Comparison of ENCODE assay signal across 28 cellular contexts in the genomic region with DNA sequence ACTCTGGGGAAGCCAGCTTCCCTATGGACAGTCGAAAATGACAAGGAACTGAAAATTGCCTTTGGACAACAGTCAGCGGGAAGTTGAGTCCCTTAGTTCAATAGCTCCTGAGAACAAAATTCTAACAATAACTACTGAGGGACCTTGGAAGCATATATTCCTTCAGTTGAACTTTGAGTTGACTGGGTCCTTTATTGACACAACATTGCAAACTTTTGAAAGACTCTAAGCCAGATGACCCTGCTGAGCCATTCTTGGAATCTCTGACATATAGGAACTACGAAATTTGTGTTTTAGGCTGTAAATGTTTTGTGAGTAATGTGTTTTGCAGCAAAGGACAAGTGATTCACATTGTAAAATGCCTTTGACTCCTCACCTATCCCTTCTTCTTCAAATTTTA.
DNase-seq lines count a peak whose midpoint lies in the region; ATAC-seq, FAIRE-seq and TF ChIP-seq lines count a peak whose summit lies in the region.
"Had no signal": no experiment of that assay in that cellular context is flagged by ENCODE, and none has a peak within 500 bp of the region (broad histone marks: within the 10 kb centered on the region; RNA-seq: fewer than 3 reads in every experiment).

No MANE protein-coding gene starts in this region.

- ATAC-seq in HepG2 (peak; percentile 49), right lobe of liver (no peak)
- ATAC-seq: A549; CD8-positive, alpha-beta T cell had no signal

- TF ChIP-seq EP300 in HepG2 (IDR thresholded peaks at IDR 0.05; ENCODE audit: low read depth in 2 of 2, low read length in 2 of 2) = peak in 1 of 2 experiments; percentile 49; a peak in 2 of 4 replicates
- TF ChIP-seq EP300 in HepG2 (CRISPR knock-in tag; IDR thresholded peaks at IDR 0.05; ENCODE audit: borderline replicate concordance) = no peak

- H3K4me2 ChIP-seq in HepG2 (ENCODE audit: low read depth, low read length) = peak overlapping the region; percentile 8; the same call in 1 of the 2 replicates
- H3K4me2 ChIP-seq: A549; BLaER1; BLaER1 treated with 17β-estradiol and CSF1 and Interleukin-3, amounts not matched to agents 10 nM and 100 nM had no signal

- no peaks in the 10 kb centered on the region for H4K20me1 ChIP-seq in HepG2 (ENCODE audit: insufficient read depth, low read length)
- H4K20me1 ChIP-seq: BLaER1; BLaER1 treated with 17β-estradiol and CSF1 and Interleukin-3, amounts not matched to agents 10 nM and 100 nM had no signal

- TF ChIP-seq CTCF in HepG2 (CRISPR knock-in tag; IDR thresholded peaks at IDR 0.05) (no peak), right lobe of liver (IDR thresholded peaks at IDR 0.05) (no peak)

- 14% methylated on average over 3 of the region's 3 CpGs for WGBS in HepG2 (ENCODE audit: low lambda C conversion rate)
- whole genome bisulfite sequencing in right lobe of liver (ENCODE audit: insufficient coverage, low coverage, low lambda C conversion rate, missing lambda C conversion rate) = 47% methylated on average over 3 of the region's 3 CpGs

- in situ Hi-C loops in HepG2 (cut with HindIII; ENCODE audit: extremely low pct_ligation_motif_present, low pct_unique_long_range_greater_than_20kb) = no loop called here

- H3K27ac ChIP-seq in HepG2 (ENCODE audit: extremely low read length, insufficient read depth, low read length) (peak overlapping the region; percentile 21), right lobe of liver (no peak overlapping the region)
- H3K27ac ChIP-seq: 22Rv1; A549; BLaER1; BLaER1 treated with 17β-estradiol and CSF1 and Interleukin-3, amounts not matched to agents 10 nM and 100 nM; C4-2B had no signal

- H3K79me2 ChIP-seq in HepG2 (ENCODE audit: insufficient read depth, low read length) = no peaks in the 10 kb centered on the region

- intact Hi-C loops in HepG2 (cut with micrococcal nuclease; ENCODE audit: unreplicated experiment) (loop anchor here (2.0 kb wide), 1 partner anchor 548 kb away; no protein-coding TSS in a partner anchor), right lobe of liver (cut with DNase I) (no loop called here)

- no peak overlapping the region for H2AFZ ChIP-seq in HepG2 (ENCODE audit: low read length)

- H3K36me3 ChIP-seq in HepG2 (replicated peaks in 1 of 2; ENCODE audit: control insufficient read depth in 1 of 2, insufficient read depth in 2 of 2, low read length in 2 of 2) = no peaks in the 10 kb centered on the region
- H3K36me3 ChIP-seq in right lobe of liver = no peaks in the 10 kb centered on the region
- H3K36me3 ChIP-seq: BE2C; BLaER1; BLaER1 treated with 17β-estradiol and CSF1 and Interleukin-3, amounts not matched to agents 10 nM and 100 nM had no signal

- H3K9ac ChIP-seq in HepG2 (ENCODE audit: insufficient read depth, low read depth, low read length) = no peak overlapping the region
- H3K9ac ChIP-seq: BLaER1; BLaER1 treated with 17β-estradiol and CSF1 and Interleukin-3, amounts not matched to agents 10 nM and 100 nM had no signal

- no peak for TF ChIP-seq POLR2A in HepG2 (IDR thresholded peaks at IDR 0.05; ENCODE audit: insufficient read depth in 1 of 2, low read depth in 2 of 2, low read length in 2 of 2)
- TF ChIP-seq POLR2A in right lobe of liver (IDR thresholded peaks at IDR 0.05) = no peak

- peaks cover 66% of the 10 kb centered on the region for H3K4me1 ChIP-seq in HepG2 (ENCODE audit: insufficient read depth, low read length)
- H3K4me1 ChIP-seq in right lobe of liver = no peaks in the 10 kb centered on the region
- H3K4me1 ChIP-seq: A549; BE2C; BLaER1; BLaER1 treated with 17β-estradiol and CSF1 and Interleukin-3, amounts not matched to agents 10 nM and 100 nM had no signal

- H3K9me3 ChIP-seq in HepG2 (ENCODE audit: low read length) = no peaks in the 10 kb centered on the region
- no peaks in the 10 kb centered on the region for H3K9me3 ChIP-seq in right lobe of liver
- H3K9me3 ChIP-seq: A549, BE2C, BLaER1 had no signal

- peak; percentile 66 for DNase-seq in HepG2 (ENCODE audit: low spot score)
- DNase-seq in right lobe of liver = no peak
- DNase-seq: 8988T; ACHN; AML-193; BE2C; C1 segment of cervical spinal cord; Caco-2; Calu3; CD4-positive, alpha-beta memory T cell; CD4-positive, alpha-beta T cell; CD4-positive, CD25-positive, alpha-beta regulatory T cell; CD8-positive, alpha-beta memory T cell; CD8-positive, alpha-beta T cell; COR-L47; DMS 273 treated with DMSO at 0.1 percent for 48 hours; DMS153; DMS53; DMS79; DMS79 treated with DMSO at 0.1 percent for 48 hours; DND-41; EL had no signal

- POLR2A ChIA-PET in HepG2 (lab: Yijun Ruan, JAX) = no interaction called here

- H3K4me3 ChIP-seq in HepG2 (replicated peaks in 1 of 3; ENCODE audit: insufficient read depth in 1 of 3, low read depth in 2 of 3, low read length in 3 of 3) (no peak overlapping the region), right lobe of liver (no peak overlapping the region)
- H3K4me3 ChIP-seq: A549; BLaER1; BLaER1 treated with 17β-estradiol and CSF1 and Interleukin-3, amounts not matched to agents 10 nM and 100 nM had no signal

- CTCF ChIA-PET in HepG2 (lab: Yijun Ruan, JAX; ENCODE audit: low intra/inter-chr PET ratio, low total read pairs) = no interaction called here

- TF ChIP-seq RAD21 in HepG2 (CRISPR knock-in tag; IDR thresholded peaks at IDR 0.05) = no peak

- peak; percentile 57 for FAIRE-seq in HepG2 (lab: Jason Lieb, UNC)
- FAIRE-seq: A204.1, A549 had no signal

- no peaks in the 10 kb centered on the region for H3K27me3 ChIP-seq in HepG2 (ENCODE audit: control insufficient read depth in 1 of 2, insufficient read depth in 2 of 2, low read length in 2 of 2)
- no peaks in the 10 kb centered on the region for H3K27me3 ChIP-seq in right lobe of liver
- H3K27me3 ChIP-seq: BE2C; BLaER1; BLaER1 treated with 17β-estradiol and CSF1 and Interleukin-3, amounts not matched to agents 10 nM and 100 nM had no signal

- no TSS peak for BruUV-seq in HepG2 (replicated peaks; lab: Mats Ljungman, UMichigan)

TF ChIP-seq in HepG2, 621 proteins besides CTCF, POLR2A, EP300 and RAD21 (continues in another document):
- TF ChIP-seq, protein P1, sequence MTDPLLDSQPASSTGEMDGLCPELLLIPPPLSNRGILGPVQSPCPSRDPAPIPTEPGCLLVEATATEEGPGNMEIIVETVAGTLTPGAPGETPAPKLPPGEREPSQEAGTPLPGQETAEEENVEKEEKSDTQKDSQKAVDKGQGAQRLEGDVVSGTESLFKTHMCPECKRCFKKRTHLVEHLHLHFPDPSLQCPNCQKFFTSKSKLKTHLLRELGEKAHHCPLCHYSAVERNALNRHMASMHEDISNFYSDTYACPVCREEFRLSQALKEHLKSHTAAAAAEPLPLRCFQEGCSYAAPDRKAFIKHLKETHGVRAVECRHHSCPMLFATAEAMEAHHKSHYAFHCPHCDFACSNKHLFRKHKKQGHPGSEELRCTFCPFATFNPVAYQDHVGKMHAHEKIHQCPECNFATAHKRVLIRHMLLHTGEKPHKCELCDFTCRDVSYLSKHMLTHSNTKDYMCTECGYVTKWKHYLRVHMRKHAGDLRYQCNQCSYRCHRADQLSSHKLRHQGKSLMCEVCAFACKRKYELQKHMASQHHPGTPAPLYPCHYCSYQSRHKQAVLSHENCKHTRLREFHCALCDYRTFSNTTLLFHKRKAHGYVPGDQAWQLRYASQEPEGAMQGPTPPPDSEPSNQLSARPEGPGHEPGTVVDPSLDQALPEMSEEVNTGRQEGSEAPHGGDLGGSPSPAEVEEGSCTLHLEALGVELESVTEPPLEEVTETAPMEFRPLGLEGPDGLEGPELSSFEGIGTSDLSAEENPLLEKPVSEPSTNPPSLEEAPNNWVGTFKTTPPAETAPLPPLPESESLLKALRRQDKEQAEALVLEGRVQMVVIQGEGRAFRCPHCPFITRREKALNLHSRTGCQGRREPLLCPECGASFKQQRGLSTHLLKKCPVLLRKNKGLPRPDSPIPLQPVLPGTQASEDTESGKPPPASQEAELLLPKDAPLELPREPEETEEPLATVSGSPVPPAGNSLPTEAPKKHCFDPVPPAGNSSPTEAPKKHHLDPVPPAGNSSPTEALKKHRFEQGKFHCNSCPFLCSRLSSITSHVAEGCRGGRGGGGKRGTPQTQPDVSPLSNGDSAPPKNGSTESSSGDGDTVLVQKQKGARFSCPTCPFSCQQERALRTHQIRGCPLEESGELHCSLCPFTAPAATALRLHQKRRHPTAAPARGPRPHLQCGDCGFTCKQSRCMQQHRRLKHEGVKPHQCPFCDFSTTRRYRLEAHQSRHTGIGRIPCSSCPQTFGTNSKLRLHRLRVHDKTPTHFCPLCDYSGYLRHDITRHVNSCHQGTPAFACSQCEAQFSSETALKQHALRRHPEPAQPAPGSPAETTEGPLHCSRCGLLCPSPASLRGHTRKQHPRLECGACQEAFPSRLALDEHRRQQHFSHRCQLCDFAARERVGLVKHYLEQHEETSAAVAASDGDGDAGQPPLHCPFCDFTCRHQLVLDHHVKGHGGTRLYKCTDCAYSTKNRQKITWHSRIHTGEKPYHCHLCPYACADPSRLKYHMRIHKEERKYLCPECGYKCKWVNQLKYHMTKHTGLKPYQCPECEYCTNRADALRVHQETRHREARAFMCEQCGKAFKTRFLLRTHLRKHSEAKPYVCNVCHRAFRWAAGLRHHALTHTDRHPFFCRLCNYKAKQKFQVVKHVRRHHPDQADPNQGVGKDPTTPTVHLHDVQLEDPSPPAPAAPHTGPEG (CRISPR knock-in tag; IDR thresholded peaks at IDR 0.05) = no peak
- TF ChIP-seq RARA (CRISPR knock-in tag; IDR thresholded peaks at IDR 0.05) (0 out of 2 replicates have a peak, but pooled peaks have one; percentile 14), NCOA2 (CRISPR knock-in tag; IDR thresholded peaks at IDR 0.05) (peak; percentile 22; the same call in 1 of the 2 replicates), FOXA1 (IDR thresholded peaks at IDR 0.05) (no peak), FOXA1 (CRISPR knock-in tag; IDR thresholded peaks at IDR 0.05) (peak; percentile 54), TP53 (CRISPR knock-in tag; conservative IDR thresholded peaks at IDR 0.05) (no peak), SMAD3 (CRISPR knock-in tag; IDR thresholded peaks at IDR 0.05) (no peak), ZNF260 (CRISPR knock-in tag; IDR thresholded peaks at IDR 0.05; ENCODE audit: borderline replicate concordance, low read depth) (no peak), SOX13 (IDR thresholded peaks at IDR 0.05) (no peak), SOX13 (CRISPR knock-in tag; conservative IDR thresholded peaks at IDR 0.05 in 1 of 2, IDR thresholded peaks at IDR 0.05 in 1 of 2) (peak in 1 of 2 experiments; percentile 48; a peak in 2 of 4 replicates)
- TF ChIP-seq, protein P2, sequence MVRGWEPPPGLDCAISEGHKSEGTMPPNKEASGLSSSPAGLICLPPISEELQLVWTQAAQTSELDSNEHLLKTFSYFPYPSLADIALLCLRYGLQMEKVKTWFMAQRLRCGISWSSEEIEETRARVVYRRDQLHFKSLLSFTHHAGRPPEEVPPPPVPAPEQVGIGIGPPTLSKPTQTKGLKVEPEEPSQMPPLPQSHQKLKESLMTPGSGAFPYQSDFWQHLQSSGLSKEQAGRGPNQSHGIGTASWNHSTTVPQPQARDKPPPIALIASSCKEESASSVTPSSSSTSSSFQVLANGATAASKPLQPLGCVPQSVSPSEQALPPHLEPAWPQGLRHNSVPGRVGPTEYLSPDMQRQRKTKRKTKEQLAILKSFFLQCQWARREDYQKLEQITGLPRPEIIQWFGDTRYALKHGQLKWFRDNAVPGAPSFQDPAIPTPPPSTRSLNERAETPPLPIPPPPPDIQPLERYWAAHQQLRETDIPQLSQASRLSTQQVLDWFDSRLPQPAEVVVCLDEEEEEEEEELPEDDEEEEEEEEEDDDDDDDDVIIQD (CRISPR knock-in tag; IDR thresholded peaks at IDR 0.05; ENCODE audit: low read depth) = no peak
